Comparison of ENCODE assay signal across 21 cellular contexts in the genomic region with DNA sequence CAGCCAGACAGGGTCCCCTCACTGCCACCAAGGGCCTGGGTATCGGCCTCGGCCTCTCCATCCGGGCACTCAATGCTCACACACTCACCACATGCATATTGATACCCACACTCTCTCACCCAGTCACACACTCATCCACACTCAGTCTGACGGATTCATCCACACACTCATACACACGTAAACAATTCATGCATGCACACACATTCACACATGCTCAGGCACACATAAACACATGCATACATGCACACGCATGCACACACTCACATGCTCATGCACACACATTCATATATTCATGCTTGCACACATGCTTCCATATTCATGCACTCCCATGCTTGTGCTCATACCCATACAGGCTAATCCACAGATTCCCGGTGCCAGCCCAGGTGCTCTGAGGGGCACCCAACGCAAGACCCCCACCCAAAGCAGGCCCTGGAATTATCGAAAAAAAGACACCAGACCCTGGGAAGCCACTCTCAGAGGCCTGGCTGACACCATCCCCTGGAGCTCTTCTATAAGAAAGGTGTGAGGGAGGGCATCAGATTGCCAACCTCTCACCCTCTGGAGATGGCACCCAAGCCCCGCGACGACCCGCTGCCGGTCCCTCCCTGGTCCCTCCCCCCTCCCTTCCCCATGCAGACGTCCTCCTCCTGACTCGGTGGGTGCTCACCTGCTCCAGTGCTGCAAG. TPM values are rescaled to one million over a fixed set of nuclear protein-coding genes. Genes with fewer than 3 reads are reported as not detected.
DNase-seq lines count a peak whose midpoint lies in the region; ATAC-seq lines count a peak whose summit lies in the region.
"Had no signal": no experiment of that assay in that cellular context is flagged by ENCODE, and none has a peak within 500 bp of the region (broad histone marks: within the 10 kb centered on the region; RNA-seq: fewer than 3 reads in every experiment).

No MANE protein-coding gene starts in this region.

- no peaks in the 10 kb centered on the region for H3K4me1 Mint-ChIP-seq in stimulated activated naive CD8-positive, alpha-beta T cell treated with anti-CD3 and anti-CD28 coated beads, Interleukin-15, amount 100 ng/mL, for 72 hours

- H3K27ac ChIP-seq in right cardiac atrium (ENCODE audit: low read length) = no peak overlapping the region
- no peak overlapping the region for H3K27ac ChIP-seq in aorta (ENCODE audit: low read depth in 1 of 2, low read length in 2 of 2)
- H3K27ac ChIP-seq: 22Rv1, KMS-11, PC-9, RWPE1 had no signal

- WGBS in right cardiac atrium = 88% methylated on average over 16 of the region's 16 CpGs
- WGBS in aorta, 2 donors = 88 to 90% methylated on average over 16 of the region's 16 CpGs

- no peak overlapping the region for H3K4me3 Mint-ChIP-seq in stimulated activated naive CD8-positive, alpha-beta T cell treated with anti-CD3 and anti-CD28 coated beads, Interleukin-15, amount 100 ng/mL, for 72 hours

- no peaks in the 10 kb centered on the region for H3K9me3 Mint-ChIP-seq in stimulated activated naive CD8-positive, alpha-beta T cell treated with anti-CD3 and anti-CD28 coated beads, Interleukin-15, amount 100 ng/mL, for 72 hours

- H3K27ac Mint-ChIP-seq in stimulated activated naive CD8-positive, alpha-beta T cell treated with anti-CD3 and anti-CD28 coated beads, Interleukin-15, amount 100 ng/mL, for 72 hours = no peak overlapping the region

- H3K36me3 ChIP-seq in aorta (ENCODE audit: control insufficient read depth in 1 of 2, insufficient read depth in 2 of 2, low read length in 1 of 2) = no peaks in the 10 kb centered on the region

- H3K4me3 ChIP-seq in right cardiac atrium (ENCODE audit: low read length) = no peak overlapping the region
- H3K4me3 ChIP-seq in aorta (ENCODE audit: low read length in 2 of 2) = no peak overlapping the region
- H3K4me3 ChIP-seq: PC-9 had no signal

- H3K9me3 ChIP-seq in right cardiac atrium (ENCODE audit: control insufficient read depth, low read length) = no peaks in the 10 kb centered on the region
- no peaks in the 10 kb centered on the region for H3K9me3 ChIP-seq in aorta (ENCODE audit: control insufficient read depth, low read length)

- no peaks in the 10 kb centered on the region for H3K4me1 ChIP-seq in right cardiac atrium (ENCODE audit: control insufficient read depth, insufficient read depth, low read length)
- H3K4me1 ChIP-seq in aorta (ENCODE audit: control insufficient read depth in 1 of 2, insufficient read depth in 2 of 2, low read length in 2 of 2) = no peaks in the 10 kb centered on the region

- intact Hi-C loops in cardiac septum (cut with DNase I) = no loop called here
- intact Hi-C loops in Right ventricle myocardium superior (cut with DNase I) = no loop called here
- intact Hi-C loops in right cardiac atrium (cut with DNase I) = no loop called here
- intact Hi-C loops in posterior vena cava (cut with DNase I) = no loop called here
- intact Hi-C loops in aorta (cut with DNase I) = loop anchor here in 1 of 2 donors (5.0 kb wide), 1 partner anchor 470 kb away; no protein-coding TSS in a partner anchor

- H3K27me3 ChIP-seq in right cardiac atrium (ENCODE audit: control insufficient read depth, insufficient read depth) = no peaks in the 10 kb centered on the region
- H3K27me3 ChIP-seq in aorta (ENCODE audit: control insufficient read depth in 1 of 2, insufficient read depth in 2 of 2, low read length in 1 of 2) = no peaks in the 10 kb centered on the region

- peak; percentile 31 for DNase-seq in cardiac septum (ENCODE audit: low spot score)
- no peak for DNase-seq in Right ventricle myocardium superior
- peak in 2 of 3 donors; percentile 4 to 44 for DNase-seq in right cardiac atrium
- peak; percentile 35 for DNase-seq in posterior vena cava (ENCODE audit: low spot score)
- peak; percentile 19 to 37 for DNase-seq in aorta
- DNase-seq in stimulated activated naive CD8-positive, alpha-beta T cell treated with anti-CD3 and anti-CD28 coated beads, Interleukin-15, amount 100 ng/mL, for 72 hours = no peak
- DNase-seq in NCI-H82 (lab: John Stamatoyannopoulos, UW) = no peak
- DNase-seq in NCI-H345 treated with DMSO at 0.1 percent for 48 hours (lab: John Stamatoyannopoulos, UW; ENCODE audit: unreplicated experiment) = no peak
- DNase-seq: AML-193, COR-L47, DMS 273 treated with DMSO at 0.1 percent for 48 hours, DND-41, H7, NCI-H1417 treated with DMSO at 0.1 percent for 48 hours, NCI-H187 treated with DMSO at 0.1 percent for 48 hours, NCI-H226, NCI-H524 treated with DMSO at 0.1 percent for 48 hours, PC-9 had no signal

- no peaks in the 10 kb centered on the region for H3K27me3 Mint-ChIP-seq in stimulated activated naive CD8-positive, alpha-beta T cell treated with anti-CD3 and anti-CD28 coated beads, Interleukin-15, amount 100 ng/mL, for 72 hours

- ATAC-seq in Right ventricle myocardium superior (ENCODE audit: poor library complexity) (no peak), right cardiac atrium (no peak), aorta (ENCODE audit: low FRiP score) (no peak)
- ATAC-seq in stimulated activated naive CD8-positive, alpha-beta T cell treated with anti-CD3 and anti-CD28 coated beads, Interleukin-15, amount 100 ng/mL, for 72 hours = no peak

RNA-seq across cellular contexts. Expression of a gene that starts 15.3 kb away (rescaled TPM):
- total RNA-seq in cardiac septum (5.9 TPM), Right ventricle myocardium superior (5.9 TPM), right cardiac atrium (1 to 10 TPM; 5.7 to 7.3 (median 6.7) TPM), posterior vena cava (1 to 10 TPM; 6.3 to 9.7 TPM), aorta (10 to 100 TPM in 1 of 2 donors, 1 to 10 TPM in 1; 7.1 to 12.2 TPM)
- polyA plus RNA-seq in right cardiac atrium (6.9 TPM), aorta (10 to 100 TPM in 1 of 2 donors, 1 to 10 TPM in 1; 4.9 to 12.4 TPM)

RNA-seq across cellular contexts. Expression of a gene that starts 39.6 kb away (rescaled TPM):
- total RNA-seq in cardiac septum (3.8 TPM), Right ventricle myocardium superior (3.9 TPM), right cardiac atrium (1 to 10 TPM; 3.7 to 9.3 (median 6.8) TPM), posterior vena cava (1 to 10 TPM; 4.7 to 6.5 TPM), aorta (10 to 100 TPM in 1 of 2 donors, 1 to 10 TPM in 1; 4.6 to 11.7 TPM)
- polyA plus RNA-seq in right cardiac atrium (5.4 TPM), aorta (1 to 10 TPM; 3.1 to 9.0 TPM)

Comparison
In these comparisons a context has a peak if more than half of its experiments do, and no peak if none do; other contexts are left out.
1. DNase-seq: peak in cardiac septum (single experiment), right cardiac atrium (2 of 3), posterior vena cava (single experiment) and aorta (2 of 2); none in Right ventricle myocardium superior (single experiment), stimulated activated naive CD8-positive, alpha-beta T cell treated with anti-CD3 and anti-CD28 coated beads, Interleukin-15, amount 100 ng/mL, for 72 hours (0 of 2), NCI-H82 (single experiment) and NCI-H345 treated with DMSO at 0.1 percent for 48 hours (single experiment).